In the genomic region with DNA sequence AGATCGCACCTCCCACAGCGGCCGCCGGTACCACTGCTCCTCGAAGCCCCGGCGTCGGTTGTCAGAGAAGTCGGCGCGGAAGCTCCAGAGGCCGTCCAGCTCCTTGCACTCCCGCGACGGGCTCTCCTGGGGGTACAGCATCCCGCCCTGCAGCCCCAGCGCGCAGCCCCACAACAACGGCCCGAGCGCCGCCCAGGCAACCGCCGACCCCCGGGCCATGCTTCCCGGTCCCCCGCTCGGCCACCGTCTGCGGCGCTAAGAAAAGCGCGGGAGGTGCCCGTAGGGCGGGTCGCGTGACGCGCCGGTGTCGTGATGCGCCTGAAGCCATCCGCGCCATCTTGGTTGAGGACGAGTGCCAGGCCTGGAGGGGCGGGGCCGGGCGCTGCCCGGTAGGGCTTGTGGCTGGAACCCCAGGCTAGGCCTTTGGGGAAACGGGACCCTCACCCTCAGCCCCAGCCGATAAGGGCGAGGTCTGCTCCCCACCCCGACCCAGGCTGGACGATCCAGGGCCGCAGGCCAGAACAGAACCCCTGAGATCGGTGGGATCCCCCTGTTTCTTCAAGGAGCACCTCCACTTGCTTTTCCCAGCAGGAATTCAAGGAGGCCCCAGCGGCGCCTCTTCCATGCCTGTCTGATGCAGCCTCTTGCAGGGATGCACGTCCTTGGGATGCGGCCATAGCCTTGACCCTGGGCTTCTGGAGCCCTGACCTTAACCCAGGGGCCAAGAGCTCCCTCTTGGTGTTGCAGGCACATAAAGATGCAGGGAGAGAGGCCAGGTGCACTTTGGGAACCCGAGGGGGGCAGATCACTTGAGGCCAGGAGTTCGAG, we compare ENCODE assay signal across 8 cellular contexts. TPM values are rescaled to one million over a fixed set of nuclear protein-coding genes. Genes with fewer than 3 reads are reported as not detected.
A peak's percentile ranks its signal among the peaks of the same experiment; 100 is the strongest.
DNase-seq lines count a peak whose midpoint lies in the region; FAIRE-seq and TF ChIP-seq lines count a peak whose summit lies in the region.

A gene (minus strand): TSS at position 249 of the 828 bp plus-strand sequence. CDS start 30 bp downstream, at position 219.

- peak within 1 kb of the TSS; percentile 82 for H3K4me3 Mint-ChIP-seq in HFFc6
- peak within 1 kb of the TSS; percentile 87 for H3K4me3 Mint-ChIP-seq in activated naive CD4-positive, alpha-beta T cell treated with anti-CD3 and anti-CD28 coated beads for 36 hours

- peak within 1 kb of the TSS; percentile 95 for H3K4ac ChIP-seq in neuronal stem cell (ENCODE audit: low read length)

- TF ChIP-seq CTCF in HFFc6 (IDR thresholded peaks at IDR 0.05) (no peak), NB4 (IDR thresholded peaks at IDR 0.05; ENCODE audit: low read depth, low read length) (no peak)

- peak within 1 kb of the TSS; percentile 98 for H3K18ac ChIP-seq in neuronal stem cell (ENCODE audit: low read length)

- DNase-seq in GM04504 (ENCODE audit: low read depth) (peak; percentile 69), HFFc6 (peak; percentile 80), NB4 (ENCODE audit: low read depth) (peak; percentile 97), SK-N-DZ (ENCODE audit: low spot score) (peak; percentile 92), frontal cortex (ENCODE audit: low spot score in 2 of 2) (peak; percentile 97), neuronal stem cell (ENCODE audit: low spot score) (peak; percentile 90)
- peak; percentile 93 for DNase-seq in activated naive CD4-positive, alpha-beta T cell treated with anti-CD3 and anti-CD28 coated beads for 36 hours

- H2BK12ac ChIP-seq in neuronal stem cell (ENCODE audit: low read length), result peak within 1 kb of the TSS; percentile 41

- H2AFZ ChIP-seq in neuronal stem cell (ENCODE audit: low read length), result peak within 1 kb of the TSS; percentile 96

- H3K27me3 Mint-ChIP-seq in HFFc6 (ENCODE audit: insufficient read depth), result no peaks in the 10 kb centered on the region
- no peaks in the 10 kb centered on the region for H3K27me3 Mint-ChIP-seq in activated naive CD4-positive, alpha-beta T cell treated with anti-CD3 and anti-CD28 coated beads for 36 hours (ENCODE audit: low read depth)

- H3K27me3 ChIP-seq in neuronal stem cell (ENCODE audit: control insufficient read depth in 3 of 3, insufficient read depth in 3 of 3, low read depth in 1 of 3, low read length in 3 of 3) (no peaks in the 10 kb centered on the region), subcutaneous abdominal adipose tissue (ENCODE audit: control insufficient read depth in 5 of 5, insufficient read depth in 4 of 5, low read length in 5 of 5) (no peaks in the 10 kb centered on the region)

- peaks cover 15% of the 10 kb centered on the region for H3K4me1 Mint-ChIP-seq in HFFc6 (ENCODE audit: low read depth)
- H3K4me1 Mint-ChIP-seq in activated naive CD4-positive, alpha-beta T cell treated with anti-CD3 and anti-CD28 coated beads for 36 hours (ENCODE audit: low read depth), result peaks cover 8% of the 10 kb centered on the region

- peaks cover 9% of the 10 kb centered on the region; the same call in 1 of the 2 replicates for H3K36me3 Mint-ChIP-seq in HFFc6 (ENCODE audit: low read depth)
- H3K36me3 Mint-ChIP-seq in activated naive CD4-positive, alpha-beta T cell treated with anti-CD3 and anti-CD28 coated beads for 36 hours (ENCODE audit: low read depth), result peaks cover 10% of the 10 kb centered on the region

- no peak within 1 kb of the TSS for H3K14ac ChIP-seq in neuronal stem cell (ENCODE audit: low read length)

- no peak within 1 kb of the TSS for H2BK120ac ChIP-seq in neuronal stem cell (ENCODE audit: low read depth, low read length)

- H3K9ac ChIP-seq in neuronal stem cell (ENCODE audit: low read depth, low read length, poor library complexity) (peak within 1 kb of the TSS; percentile 91), subcutaneous abdominal adipose tissue (ENCODE audit: low read length in 5 of 5) (peak within 1 kb of the TSS in 4 of 5 donors; percentile 78 to 94 (median 81))

- H3K36me3 ChIP-seq in neuronal stem cell (replicated peaks in 1 of 2; ENCODE audit: control insufficient read depth in 2 of 2, insufficient read depth in 2 of 2, low read length in 2 of 2), result peaks cover 14 to 25% of the 10 kb centered on the region in 2 donors
- H3K36me3 ChIP-seq in subcutaneous abdominal adipose tissue (ENCODE audit: control insufficient read depth in 5 of 5, insufficient read depth in 5 of 5, low read length in 5 of 5), result peaks cover 0 to 13% (median 12%) of the 10 kb centered on the region in 5 donors

- peak within 1 kb of the TSS; percentile 87 for H2BK5ac ChIP-seq in neuronal stem cell (ENCODE audit: low read length)

- no peak within 1 kb of the TSS for H4K8ac ChIP-seq in neuronal stem cell (ENCODE audit: low read depth, low read length)

- peak within 1 kb of the TSS; percentile 81 for H2AK5ac ChIP-seq in neuronal stem cell (ENCODE audit: low read depth, low read length)

- peak within 1 kb of the TSS; percentile 57 for H3K4me2 ChIP-seq in neuronal stem cell (ENCODE audit: insufficient read depth, low read length, poor library complexity, severe bottlenecking)

- peak within 1 kb of the TSS; percentile 49 for H3K27ac ChIP-seq in neuronal stem cell (replicated peaks; ENCODE audit: low read length)
- H3K27ac ChIP-seq in subcutaneous abdominal adipose tissue (ENCODE audit: low read depth, low read length), result peak within 1 kb of the TSS; percentile 57

- peak; percentile 88 for TF ChIP-seq POLR2A in NB4 (IDR thresholded peaks at IDR 0.05; ENCODE audit: extremely low read depth, insufficient read length)

- H3K23ac ChIP-seq in neuronal stem cell (ENCODE audit: low read depth, low read length, poor library complexity), result peak within 1 kb of the TSS; percentile 85

- H3K4me1 ChIP-seq in neuronal stem cell (ENCODE audit: control insufficient read depth in 2 of 2, insufficient read depth in 1 of 2, low read depth in 1 of 2, low read length in 2 of 2) (peaks cover 8% of the 10 kb centered on the region in 2 donors), subcutaneous abdominal adipose tissue (ENCODE audit: control insufficient read depth in 5 of 5, insufficient read depth in 5 of 5, low read length in 5 of 5) (peaks cover 6 to 25% (median 19%) of the 10 kb centered on the region in 5 donors)

- no CpG with 5 or more reads among the region's 62 CpGs for WGBS in neuronal stem cell (ENCODE audit: extremely low coverage in 2 of 2, insufficient read length in 2 of 2, insufficient replicate concordance in 1 of 2), 2 donors

- H3K4me3 ChIP-seq in NB4 (ENCODE audit: low read depth, low read length) (peak within 1 kb of the TSS; percentile 83), neuronal stem cell (ENCODE audit: low read length in 2 of 2) (peak within 1 kb of the TSS; percentile 71 to 85), subcutaneous abdominal adipose tissue (ENCODE audit: low read depth in 1 of 5, low read length in 5 of 5) (peak within 1 kb of the TSS; percentile 71 to 86 (median 76))

- H3K9me3 ChIP-seq in neuronal stem cell (replicated peaks in 1 of 2; ENCODE audit: control insufficient read depth in 2 of 2, insufficient read depth in 1 of 2, low read depth in 1 of 2, low read length in 2 of 2) (no peaks in the 10 kb centered on the region), subcutaneous abdominal adipose tissue (ENCODE audit: control insufficient read depth in 5 of 5, low read length in 5 of 5) (no peaks in the 10 kb centered on the region)

- intact Hi-C loops in activated naive CD4-positive, alpha-beta T cell treated with anti-CD3 and anti-CD28 coated beads for 36 hours (cut with micrococcal nuclease), result loop anchor here (1.0 to 2.0 kb wide), 7 partner anchors 93 to 863 kb away; a partner anchor contains a TSS

- FAIRE-seq in frontal cortex (lab: Jason Lieb, UNC), result no peak

- peak within 1 kb of the TSS; percentile 68 for H3K27ac Mint-ChIP-seq in HFFc6
- peak within 1 kb of the TSS; percentile 78 for H3K27ac Mint-ChIP-seq in activated naive CD4-positive, alpha-beta T cell treated with anti-CD3 and anti-CD28 coated beads for 36 hours

- H3K9me3 Mint-ChIP-seq in HFFc6, result no peaks in the 10 kb centered on the region
- H3K9me3 Mint-ChIP-seq in activated naive CD4-positive, alpha-beta T cell treated with anti-CD3 and anti-CD28 coated beads for 36 hours, result no peaks in the 10 kb centered on the region

- CTCF ChIA-PET in activated naive CD4-positive, alpha-beta T cell treated with anti-CD3 and anti-CD28 coated beads for 36 hours (lab: Charles Lee), result interaction anchor here (0.6 kb wide), 2 partner anchors 53 to 241 kb away, joined by 3 to 5 read pairs; no protein-coding TSS in a partner anchor

- H4K91ac ChIP-seq in neuronal stem cell (ENCODE audit: low read depth, low read length, poor library complexity), result no peak within 1 kb of the TSS

- peak within 1 kb of the TSS; percentile 75 for H2BK15ac ChIP-seq in neuronal stem cell (ENCODE audit: low read length)

- H3K79me1 ChIP-seq in neuronal stem cell (ENCODE audit: low read depth, low read length), result peaks cover 14% of the 10 kb centered on the region

RNA-seq across cellular contexts. Expression of the gene that starts here (rescaled TPM):
- 10 to 100 TPM; 17.5 to 29.1 (median 27.4) TPM for total RNA-seq in HFFc6 (2021; fragmentation: NEBNext Ultra II Directional; extraction: Animal tissue kit (Norgen Biotek cat#: 25700))
- polyA plus RNA-seq in SK-N-DZ (2014; cell fraction: cytosol; rRNA removed), result 19.7 and 22.7 TPM in 2 replicates
- 130 and 150 TPM in 2 replicates for polyA plus RNA-seq in SK-N-DZ (2014; cell fraction: nucleus; rRNA removed)
- total RNA-seq in activated naive CD4-positive, alpha-beta T cell treated with anti-CD3 and anti-CD28 coated beads for 36 hours, result 10 to 100 TPM; 42.8 to 44.0 TPM
- total RNA-seq in frontal cortex, result 19.6 TPM
- polyA plus RNA-seq in neuronal stem cell (2013, experiment 1 of 2), result 25.4 TPM
- 24.9 TPM for polyA plus RNA-seq in neuronal stem cell (2013, experiment 2 of 2)

Comparison
In these comparisons a context has a peak if more than half of its experiments do, and no peak if none do; other contexts are left out.
1. Peak in every context shown above with its lines: DNase-seq, H3K4me3 ChIP-seq and H3K27ac ChIP-seq.